In genomic region chr4:628821-629635, GRCh38 we compare ENCODE assay signal across 17 cellular contexts. TPM values are rescaled to one million over a fixed set of nuclear protein-coding genes. Genes with fewer than 3 reads are reported as not detected.
DNase-seq lines count a peak whose midpoint lies in the region; ATAC-seq, FAIRE-seq and TF ChIP-seq lines count a peak whose summit lies in the region.
"Had no signal": no experiment of that assay in that cellular context is flagged by ENCODE, and none has a peak within 500 bp of the region (broad histone marks: within the 10 kb centered on the region; RNA-seq: fewer than 3 reads in every experiment).

No MANE protein-coding gene starts in this region.

- TF ChIP-seq RAD21 in HepG2 (CRISPR knock-in tag; IDR thresholded peaks at IDR 0.05) = no peak

- TF ChIP-seq POLR2A in right lobe of liver (IDR thresholded peaks at IDR 0.05) (no peak), HepG2 (IDR thresholded peaks at IDR 0.05; ENCODE audit: insufficient read depth in 1 of 2, low read depth in 2 of 2, low read length in 2 of 2) (no peak)

- H3K9me3 ChIP-seq in right lobe of liver (no peaks in the 10 kb centered on the region), HepG2 (ENCODE audit: low read length) (no peaks in the 10 kb centered on the region)

- no peaks in the 10 kb centered on the region for H3K36me3 ChIP-seq in right lobe of liver
- H3K36me3 ChIP-seq in HepG2 (replicated peaks in 1 of 2; ENCODE audit: control insufficient read depth in 1 of 2, insufficient read depth in 2 of 2, low read length in 2 of 2) = no peaks in the 10 kb centered on the region

- H3K79me2 ChIP-seq in HepG2 (ENCODE audit: insufficient read depth, low read length) = no peaks in the 10 kb centered on the region

- in situ Hi-C loops in HepG2 (cut with HindIII; ENCODE audit: extremely low pct_ligation_motif_present, low pct_unique_long_range_greater_than_20kb) = no loop called here

- TF ChIP-seq CTCF in right lobe of liver (IDR thresholded peaks at IDR 0.05) = no peak
- no peak for TF ChIP-seq CTCF in HepG2 (CRISPR knock-in tag; IDR thresholded peaks at IDR 0.05)

- DNase-seq in right lobe of liver (peak in 2 of 3 donors; percentile 38 to 40), HepG2 (ENCODE audit: low spot score) (no peak), ecto neural progenitor cell (ENCODE audit: low spot score) (peak; percentile 42), mesenteric fat pad (ENCODE audit: low spot score) (peak; percentile 53), NCI-H128 (lab: John Stamatoyannopoulos, UW; ENCODE audit: unreplicated experiment) (no peak)
- DNase-seq: COR-L47, EL, NCI-H1417 treated with DMSO at 0.1 percent for 48 hours, NCI-H1930, NCI-H2171 treated with DMSO at 0.1 percent for 48 hours, NCI-H748 treated with DMSO at 0.1 percent for 48 hours, RPMI8226 had no signal

- no peak for FAIRE-seq in HepG2 (lab: Jason Lieb, UNC)
- FAIRE-seq: GM19239 had no signal

- no peak overlapping the region for H3K4me2 ChIP-seq in HepG2 (ENCODE audit: low read depth, low read length)

- H3K9ac ChIP-seq in HepG2 (ENCODE audit: insufficient read depth, low read depth, low read length) = no peak overlapping the region

- 79% methylated on average over 2 of the region's 27 CpGs for WGBS in right lobe of liver (ENCODE audit: insufficient coverage, low coverage, low lambda C conversion rate, missing lambda C conversion rate)
- WGBS in HepG2 (ENCODE audit: low lambda C conversion rate) = 35% methylated on average over 20 of the region's 27 CpGs

- TF ChIP-seq EP300 in HepG2 (IDR thresholded peaks at IDR 0.05; ENCODE audit: low read depth in 2 of 2, low read length in 2 of 2) (no peak), HepG2 (CRISPR knock-in tag; IDR thresholded peaks at IDR 0.05; ENCODE audit: borderline replicate concordance) (no peak)

- POLR2A ChIA-PET in HepG2 (lab: Yijun Ruan, JAX) = no interaction called here

- no peak overlapping the region for H2AFZ ChIP-seq in HepG2 (ENCODE audit: low read length)

- H3K4me1 ChIP-seq in right lobe of liver (no peaks in the 10 kb centered on the region), HepG2 (ENCODE audit: insufficient read depth, low read length) (peaks cover 8% of the 10 kb centered on the region)

- CTCF ChIA-PET in HepG2 (lab: Yijun Ruan, JAX; ENCODE audit: low intra/inter-chr PET ratio, low total read pairs) = no interaction called here

- intact Hi-C loops in right lobe of liver (cut with DNase I) = no loop called here
- intact Hi-C loops in HepG2 (cut with micrococcal nuclease; ENCODE audit: unreplicated experiment) = no loop called here

- H3K27ac ChIP-seq in right lobe of liver (no peak overlapping the region), HepG2 (ENCODE audit: extremely low read length, insufficient read depth, low read length) (no peak overlapping the region)

- no TSS peak for BruUV-seq in HepG2 (replicated peaks; lab: Mats Ljungman, UMichigan)

- H3K4me3 ChIP-seq in right lobe of liver (no peak overlapping the region), HepG2 (replicated peaks in 1 of 3; ENCODE audit: insufficient read depth in 1 of 3, low read depth in 2 of 3, low read length in 3 of 3) (no peak overlapping the region)

- H4K20me1 ChIP-seq in HepG2 (ENCODE audit: insufficient read depth, low read length) = no peaks in the 10 kb centered on the region

- H3K27me3 ChIP-seq in right lobe of liver (no peaks in the 10 kb centered on the region), HepG2 (ENCODE audit: control insufficient read depth in 1 of 2, insufficient read depth in 2 of 2, low read length in 2 of 2) (peaks cover 14 to 72% of the 10 kb centered on the region in 2 experiments; a peak in 4 of 5 replicates)

- ATAC-seq in right lobe of liver = no peak
- no peak for ATAC-seq in HepG2
- no peak for ATAC-seq in GM21723 (IDR thresholded peaks at IDR 0.05; ENCODE audit: unreplicated experiment)
- ATAC-seq in GM21576 (IDR thresholded peaks at IDR 0.05; ENCODE audit: unreplicated experiment) = no peak
- ATAC-seq: HCT116 had no signal

RNA-seq across cellular contexts. Expression of gene PDE6B, which starts 3.7 kb away (rescaled TPM):
- total RNA-seq in right lobe of liver = 1 to 10 TPM in 1 of 6 experiments, under 1 TPM in 4, not detected in 1; 0.24 to 1.9 (median 0.76) TPM
- total RNA-seq in HepG2 (2016; rRNA removed; fragmentation: Illumina TruSeq; extraction: Trizol) = 0.38 TPM in 1 of 2 replicates, not detected in the other
- 0.20 TPM in 1 of 2 replicates, not detected in the other for total RNA-seq in HepG2 (2016; cell fraction: cytosol; rRNA removed; fragmentation: Illumina TruSeq; extraction: Trizol; ENCODE audit: low read depth)
- total RNA-seq in HepG2 (2016; cell fraction: insoluble cytoplasmic fraction; rRNA removed; fragmentation: Illumina TruSeq; extraction: Trizol) = 0.09 TPM in 1 of 2 replicates, not detected in the other
- 0.25 TPM in 1 of 2 replicates, not detected in the other for total RNA-seq in HepG2 (2016; cell fraction: membrane; rRNA removed; fragmentation: Illumina TruSeq; extraction: Trizol)
- total RNA-seq in HepG2 (2016; cell fraction: nucleus; rRNA removed; fragmentation: Illumina TruSeq; extraction: Trizol) = not detected in 2 replicates
- polyA plus RNA-seq in HepG2 (2011; rRNA removed) = 0.38 and 0.40 TPM in 2 replicates
- polyA plus RNA-seq in HepG2 (2011; cell fraction: cytosol; rRNA removed) = 0.43 and 0.62 TPM in 2 replicates
- polyA plus RNA-seq in HepG2 (2011; cell fraction: nucleus; rRNA removed) = 0.33 and 0.45 TPM in 2 replicates
- 0.38 and 0.73 TPM in 2 replicates for polyA plus RNA-seq in HepG2 (2012)
- polyA plus RNA-seq in HepG2 (2016; cell fraction: cytosol; fragmentation: Illumina TruSeq; extraction: Trizol; ENCODE audit: low read depth) = not detected in 2 replicates
- polyA plus RNA-seq in HepG2 (2016; cell fraction: insoluble cytoplasmic fraction; fragmentation: Illumina TruSeq; extraction: Trizol; ENCODE audit: low read depth) = not detected in 2 replicates
- 0.13 TPM in 1 of 2 replicates, not detected in the other for polyA plus RNA-seq in HepG2 (2016; cell fraction: membrane; fragmentation: Illumina TruSeq; extraction: Trizol; ENCODE audit: low read depth)
- polyA plus RNA-seq in HepG2 (2016; cell fraction: nucleus; fragmentation: Illumina TruSeq; extraction: Trizol; ENCODE audit: insufficient read depth, low read depth) = not detected in 2 replicates
- 0.32 TPM in 1 of 2 replicates, not detected in the other for polyA minus RNA-seq in HepG2 (2011; rRNA and poly(A)+ RNA removed; ENCODE audit: low replicate concordance)
- polyA minus RNA-seq in HepG2 (2011; cell fraction: cytosol; rRNA and poly(A)+ RNA removed) = 0.69 and 1.3 TPM in 2 replicates
- polyA minus RNA-seq in HepG2 (2011; cell fraction: nucleus; rRNA and poly(A)+ RNA removed) = 0.37 and 1.3 TPM in 2 replicates
- 2.9 TPM for total RNA-seq in mesenteric fat pad
- total RNA-seq: NCI-H460 had no signal

RNA-seq across cellular contexts. Expression of gene ATP5ME, which starts 45.0 kb away (rescaled TPM):
- total RNA-seq in right lobe of liver (100 to 1,000 TPM in 4 of 6 experiments, 10 to 100 TPM in 2; 78.2 to 225 (median 162) TPM), HepG2 (2016; rRNA removed; fragmentation: Illumina TruSeq; extraction: Trizol) (753 and 1,048 TPM in 2 replicates), mesenteric fat pad (210 TPM)
- 458 and 593 TPM in 2 replicates for total RNA-seq in HepG2 (2016; cell fraction: cytosol; rRNA removed; fragmentation: Illumina TruSeq; extraction: Trizol; ENCODE audit: low read depth)
- total RNA-seq in HepG2 (2016; cell fraction: insoluble cytoplasmic fraction; rRNA removed; fragmentation: Illumina TruSeq; extraction: Trizol) = 792 and 1,109 TPM in 2 replicates
- total RNA-seq in HepG2 (2016; cell fraction: membrane; rRNA removed; fragmentation: Illumina TruSeq; extraction: Trizol) = 613 and 660 TPM in 2 replicates
- total RNA-seq in HepG2 (2016; cell fraction: nucleus; rRNA removed; fragmentation: Illumina TruSeq; extraction: Trizol) = 219 and 249 TPM in 2 replicates
- 301 and 305 TPM in 2 replicates for polyA plus RNA-seq in HepG2 (2011; rRNA removed)
- 507 and 666 TPM in 2 replicates for polyA plus RNA-seq in HepG2 (2011; cell fraction: cytosol; rRNA removed)
- polyA plus RNA-seq in HepG2 (2011; cell fraction: nucleus; rRNA removed) = 133 and 152 TPM in 2 replicates
- 451 and 767 TPM in 2 replicates for polyA plus RNA-seq in HepG2 (2012)
- polyA plus RNA-seq in HepG2 (2016; cell fraction: cytosol; fragmentation: Illumina TruSeq; extraction: Trizol; ENCODE audit: low read depth) = 482 and 603 TPM in 2 replicates
- polyA plus RNA-seq in HepG2 (2016; cell fraction: insoluble cytoplasmic fraction; fragmentation: Illumina TruSeq; extraction: Trizol; ENCODE audit: low read depth) = 926 and 995 TPM in 2 replicates
- polyA plus RNA-seq in HepG2 (2016; cell fraction: membrane; fragmentation: Illumina TruSeq; extraction: Trizol; ENCODE audit: low read depth) = 496 and 594 TPM in 2 replicates
- polyA plus RNA-seq in HepG2 (2016; cell fraction: nucleus; fragmentation: Illumina TruSeq; extraction: Trizol; ENCODE audit: insufficient read depth, low read depth) = 426 and 431 TPM in 2 replicates
- 68.8 and 71.4 TPM in 2 replicates for polyA minus RNA-seq in HepG2 (2011; rRNA and poly(A)+ RNA removed; ENCODE audit: low replicate concordance)
- polyA minus RNA-seq in HepG2 (2011; cell fraction: cytosol; rRNA and poly(A)+ RNA removed) = 62.0 and 63.6 TPM in 2 replicates
- 23.6 and 38.7 TPM in 2 replicates for polyA minus RNA-seq in HepG2 (2011; cell fraction: nucleus; rRNA and poly(A)+ RNA removed)

RNA-seq across cellular contexts. Expression of gene MYL5, which starts 45.3 kb away (rescaled TPM):
- total RNA-seq in right lobe of liver (1 to 10 TPM; 6.9 to 9.2 (median 8.4) TPM), HepG2 (2016; rRNA removed; fragmentation: Illumina TruSeq; extraction: Trizol) (11.0 and 16.0 TPM in 2 replicates), mesenteric fat pad (16.5 TPM)
- 6.7 and 8.0 TPM in 2 replicates for total RNA-seq in HepG2 (2016; cell fraction: cytosol; rRNA removed; fragmentation: Illumina TruSeq; extraction: Trizol; ENCODE audit: low read depth)
- total RNA-seq in HepG2 (2016; cell fraction: insoluble cytoplasmic fraction; rRNA removed; fragmentation: Illumina TruSeq; extraction: Trizol) = 10.1 and 16.2 TPM in 2 replicates
- 7.6 and 8.2 TPM in 2 replicates for total RNA-seq in HepG2 (2016; cell fraction: membrane; rRNA removed; fragmentation: Illumina TruSeq; extraction: Trizol)
- 15.9 and 16.6 TPM in 2 replicates for total RNA-seq in HepG2 (2016; cell fraction: nucleus; rRNA removed; fragmentation: Illumina TruSeq; extraction: Trizol)
- 6.5 and 11.5 TPM in 2 replicates for polyA plus RNA-seq in HepG2 (2011; rRNA removed)
- polyA plus RNA-seq in HepG2 (2011; cell fraction: cytosol; rRNA removed) = 4.1 and 4.4 TPM in 2 replicates
- 40.0 and 46.9 TPM in 2 replicates for polyA plus RNA-seq in HepG2 (2011; cell fraction: nucleus; rRNA removed)
- 7.4 and 8.9 TPM in 2 replicates for polyA plus RNA-seq in HepG2 (2012)
- polyA plus RNA-seq in HepG2 (2016; cell fraction: cytosol; fragmentation: Illumina TruSeq; extraction: Trizol; ENCODE audit: low read depth) = 4.4 and 5.5 TPM in 2 replicates
- polyA plus RNA-seq in HepG2 (2016; cell fraction: insoluble cytoplasmic fraction; fragmentation: Illumina TruSeq; extraction: Trizol; ENCODE audit: low read depth) = 8.5 and 12.2 TPM in 2 replicates
- polyA plus RNA-seq in HepG2 (2016; cell fraction: membrane; fragmentation: Illumina TruSeq; extraction: Trizol; ENCODE audit: low read depth) = 4.9 and 6.3 TPM in 2 replicates
- polyA plus RNA-seq in HepG2 (2016; cell fraction: nucleus; fragmentation: Illumina TruSeq; extraction: Trizol; ENCODE audit: insufficient read depth, low read depth) = 33.7 and 41.8 TPM in 2 replicates
- polyA minus RNA-seq in HepG2 (2011; rRNA and poly(A)+ RNA removed; ENCODE audit: low replicate concordance) = 3.4 and 4.4 TPM in 2 replicates
- 1.4 TPM in 1 of 2 replicates, not detected in the other for polyA minus RNA-seq in HepG2 (2011; cell fraction: cytosol; rRNA and poly(A)+ RNA removed)
- 11.8 and 15.5 TPM in 2 replicates for polyA minus RNA-seq in HepG2 (2011; cell fraction: nucleus; rRNA and poly(A)+ RNA removed)

RNA-seq across cellular contexts. Expression of gene TMEM271, which starts 52.9 kb away (rescaled TPM):
- not detected for total RNA-seq in right lobe of liver
- not detected in 2 replicates for total RNA-seq in HepG2 (2016; rRNA removed; fragmentation: Illumina TruSeq; extraction: Trizol)
- not detected in 2 replicates for total RNA-seq in HepG2 (2016; cell fraction: cytosol; rRNA removed; fragmentation: Illumina TruSeq; extraction: Trizol; ENCODE audit: low read depth)
- not detected in 2 replicates for total RNA-seq in HepG2 (2016; cell fraction: insoluble cytoplasmic fraction; rRNA removed; fragmentation: Illumina TruSeq; extraction: Trizol)
- total RNA-seq in HepG2 (2016; cell fraction: membrane; rRNA removed; fragmentation: Illumina TruSeq; extraction: Trizol) = not detected in 2 replicates
- not detected in 2 replicates for total RNA-seq in HepG2 (2016; cell fraction: nucleus; rRNA removed; fragmentation: Illumina TruSeq; extraction: Trizol)
- not detected in 2 replicates for polyA plus RNA-seq in HepG2 (2011; rRNA removed)
- 0.04 TPM in 1 of 2 replicates, not detected in the other for polyA plus RNA-seq in HepG2 (2011; cell fraction: cytosol; rRNA removed)
- not detected in 2 replicates for polyA plus RNA-seq in HepG2 (2011; cell fraction: nucleus; rRNA removed)
- 0.05 TPM in 1 of 2 replicates, not detected in the other for polyA plus RNA-seq in HepG2 (2012)
- polyA plus RNA-seq in HepG2 (2016; cell fraction: cytosol; fragmentation: Illumina TruSeq; extraction: Trizol; ENCODE audit: low read depth) = not detected in 2 replicates
- polyA plus RNA-seq in HepG2 (2016; cell fraction: insoluble cytoplasmic fraction; fragmentation: Illumina TruSeq; extraction: Trizol; ENCODE audit: low read depth) = not detected in 2 replicates
- not detected in 2 replicates for polyA plus RNA-seq in HepG2 (2016; cell fraction: membrane; fragmentation: Illumina TruSeq; extraction: Trizol; ENCODE audit: low read depth)
- not detected in 2 replicates for polyA plus RNA-seq in HepG2 (2016; cell fraction: nucleus; fragmentation: Illumina TruSeq; extraction: Trizol; ENCODE audit: insufficient read depth, low read depth)
- not detected in 2 replicates for polyA minus RNA-seq in HepG2 (2011; rRNA and poly(A)+ RNA removed; ENCODE audit: low replicate concordance)
- polyA minus RNA-seq in HepG2 (2011; cell fraction: cytosol; rRNA and poly(A)+ RNA removed) = not detected in 2 replicates
- polyA minus RNA-seq in HepG2 (2011; cell fraction: nucleus; rRNA and poly(A)+ RNA removed) = not detected in 2 replicates
- total RNA-seq in mesenteric fat pad = not detected
- total RNA-seq: NCI-H460 had no signal

RNA-seq across cellular contexts. Expression of gene SLC49A3, which starts 59.9 kb away (rescaled TPM):
- total RNA-seq in right lobe of liver = 1 to 10 TPM; 2.9 to 9.0 (median 5.2) TPM
- 0.07 TPM in 1 of 2 replicates, not detected in the other for total RNA-seq in HepG2 (2016; rRNA removed; fragmentation: Illumina TruSeq; extraction: Trizol)
- not detected in 2 replicates for total RNA-seq in HepG2 (2016; cell fraction: cytosol; rRNA removed; fragmentation: Illumina TruSeq; extraction: Trizol; ENCODE audit: low read depth)
- 0.09 TPM in 1 of 2 replicates, not detected in the other for total RNA-seq in HepG2 (2016; cell fraction: insoluble cytoplasmic fraction; rRNA removed; fragmentation: Illumina TruSeq; extraction: Trizol)
- not detected in 2 replicates for total RNA-seq in HepG2 (2016; cell fraction: membrane; rRNA removed; fragmentation: Illumina TruSeq; extraction: Trizol)
- total RNA-seq in HepG2 (2016; cell fraction: nucleus; rRNA removed; fragmentation: Illumina TruSeq; extraction: Trizol) = 0.62 TPM in 1 of 2 replicates, not detected in the other
- polyA plus RNA-seq in HepG2 (2011; rRNA removed) = 0.17 and 0.22 TPM in 2 replicates
- polyA plus RNA-seq in HepG2 (2011; cell fraction: cytosol; rRNA removed) = 0.10 and 0.16 TPM in 2 replicates
- 1.9 and 2.5 TPM in 2 replicates for polyA plus RNA-seq in HepG2 (2011; cell fraction: nucleus; rRNA removed)
- polyA plus RNA-seq in HepG2 (2012) = 0.21 and 0.29 TPM in 2 replicates
- polyA plus RNA-seq in HepG2 (2016; cell fraction: cytosol; fragmentation: Illumina TruSeq; extraction: Trizol; ENCODE audit: low read depth) = 0.07 TPM in 1 of 2 replicates, not detected in the other
- not detected in 2 replicates for polyA plus RNA-seq in HepG2 (2016; cell fraction: insoluble cytoplasmic fraction; fragmentation: Illumina TruSeq; extraction: Trizol; ENCODE audit: low read depth)
- not detected in 2 replicates for polyA plus RNA-seq in HepG2 (2016; cell fraction: membrane; fragmentation: Illumina TruSeq; extraction: Trizol; ENCODE audit: low read depth)
- polyA plus RNA-seq in HepG2 (2016; cell fraction: nucleus; fragmentation: Illumina TruSeq; extraction: Trizol; ENCODE audit: insufficient read depth, low read depth) = 0.53 TPM in 1 of 2 replicates, not detected in the other
- polyA minus RNA-seq in HepG2 (2011; rRNA and poly(A)+ RNA removed; ENCODE audit: low replicate concordance) = 0.12 TPM in 1 of 2 replicates, not detected in the other
- not detected in 2 replicates for polyA minus RNA-seq in HepG2 (2011; cell fraction: cytosol; rRNA and poly(A)+ RNA removed)
- 0.25 and 0.26 TPM in 2 replicates for polyA minus RNA-seq in HepG2 (2011; cell fraction: nucleus; rRNA and poly(A)+ RNA removed)
- 19.0 TPM for total RNA-seq in mesenteric fat pad
- total RNA-seq: NCI-H460 had no signal

Comparison
In these comparisons a context has a peak if more than half of its experiments do, and no peak if none do; other contexts are left out.
1. DNase-seq: peak in right lobe of liver (2 of 3), ecto neural progenitor cell (single experiment) and mesenteric fat pad (single experiment); none in HepG2 (single experiment) and NCI-H128 (single experiment).